In the genomic region with DNA sequence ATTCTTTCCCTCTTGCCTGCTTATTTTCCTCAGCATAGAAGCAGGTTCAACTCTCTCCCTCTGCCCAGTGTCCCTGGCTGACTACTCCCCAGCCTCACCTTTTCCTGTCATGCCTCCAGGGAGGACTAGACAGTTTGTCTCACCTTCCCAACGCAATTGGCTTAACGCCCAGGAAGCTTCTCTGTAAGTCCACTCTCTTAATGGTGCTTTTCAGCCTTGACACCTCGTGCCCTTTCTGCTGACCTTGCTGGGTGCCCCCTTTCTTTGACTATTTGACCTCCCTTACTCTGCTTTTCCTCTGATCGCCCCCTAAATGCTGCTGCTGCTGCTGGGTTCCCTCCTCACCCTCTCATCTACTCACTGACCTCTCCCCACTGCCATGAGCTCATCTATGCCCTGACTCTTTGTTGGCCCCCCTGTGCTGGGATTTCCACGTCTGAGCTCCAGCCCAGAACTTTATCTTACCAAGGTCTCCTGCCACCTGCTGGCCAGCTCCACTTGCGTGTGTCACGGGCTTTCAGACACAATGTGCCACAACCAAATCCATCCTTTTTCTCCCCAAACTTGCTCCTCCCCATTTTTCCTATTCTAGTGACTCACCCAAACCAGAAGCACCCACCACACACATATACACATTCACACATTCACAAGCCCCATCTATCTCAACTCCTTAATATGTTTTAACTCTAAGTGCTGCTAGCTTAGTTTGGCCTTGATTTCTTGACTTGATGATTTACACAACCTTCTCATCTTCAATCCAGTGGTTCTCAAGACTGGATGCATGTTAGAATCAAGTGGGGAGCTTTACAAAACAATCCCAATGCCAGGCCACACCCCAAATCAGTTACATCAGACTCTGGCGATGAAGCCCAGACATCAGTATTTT, we compare ENCODE assay signal across 8 cellular contexts. TPM values are rescaled to one million over a fixed set of nuclear protein-coding genes. Genes with fewer than 3 reads are reported as not detected.
DNase-seq lines count a peak whose midpoint lies in the region; ATAC-seq and TF ChIP-seq lines count a peak whose summit lies in the region.

No MANE protein-coding gene starts in this region.

- intact Hi-C loops in activated naive CD4-positive, alpha-beta T cell treated with anti-CD3 and anti-CD28 coated beads for 36 hours (cut with micrococcal nuclease), result loop anchor here (1.0 kb wide), 2 partner anchors 17 to 500 kb away; no protein-coding TSS in a partner anchor
- intact Hi-C loops in heart left ventricle (cut with DNase I), result loop anchor here in 2 of 10 donors (1.0 to 2.0 kb wide), 2 partner anchors 15 to 17 kb away; no protein-coding TSS in a partner anchor

- no peaks in the 10 kb centered on the region for H3K9me2 ChIP-seq in GM23338 (ENCODE audit: insufficient read depth)

- H3K36me3 ChIP-seq in GM23338 (ENCODE audit: insufficient read depth) (no peaks in the 10 kb centered on the region), Peyer's patch (no peaks in the 10 kb centered on the region), heart left ventricle (no peaks in the 10 kb centered on the region)

- H3K4me1 ChIP-seq in GM23338 (ENCODE audit: insufficient read depth) (no peaks in the 10 kb centered on the region), Peyer's patch (no peaks in the 10 kb centered on the region), heart left ventricle (peaks cover 0 to 9% (median 0%) of the 10 kb centered on the region in 12 donors)

- H4K20me1 ChIP-seq in GM23338 (replicated peaks; ENCODE audit: insufficient read depth), result no peaks in the 10 kb centered on the region

- H3K27me3 ChIP-seq in GM23338 (ENCODE audit: insufficient read depth) (no peaks in the 10 kb centered on the region), Peyer's patch (no peaks in the 10 kb centered on the region), heart left ventricle (peaks cover 0 to 14% (median 0%) of the 10 kb centered on the region in 9 donors)

- peak; percentile 68 for TF ChIP-seq CTCF in AG10803 (conservative IDR thresholded peaks at IDR 0.05; ENCODE audit: low read length)
- TF ChIP-seq CTCF in GM23338 (conservative IDR thresholded peaks at IDR 0.05; ENCODE audit: low read depth in 2 of 2), result peak; percentile 75 to 80
- TF ChIP-seq CTCF in Peyer's patch (IDR thresholded peaks at IDR 0.05), result peak in 5 of 6 experiments; percentile 23 to 48 (median 45)
- TF ChIP-seq CTCF in heart left ventricle (IDR thresholded peaks at IDR 0.05), result peak; percentile 41 to 68 (median 58)

- no peak overlapping the region for H3K27ac Mint-ChIP-seq in GM23338
- H3K27ac Mint-ChIP-seq in activated naive CD4-positive, alpha-beta T cell treated with anti-CD3 and anti-CD28 coated beads for 36 hours, result no peak overlapping the region

- peaks cover 10% of the 10 kb centered on the region for H3K27me3 Mint-ChIP-seq in GM23338 (ENCODE audit: insufficient read depth, low read depth, poor library complexity)
- peaks cover 5% of the 10 kb centered on the region for H3K27me3 Mint-ChIP-seq in activated naive CD4-positive, alpha-beta T cell treated with anti-CD3 and anti-CD28 coated beads for 36 hours (ENCODE audit: low read depth)

- H3K4me3 ChIP-seq in AG10803 (ENCODE audit: low read length), result no peak overlapping the region
- no peak overlapping the region for H3K4me3 ChIP-seq in GM23338
- H3K4me3 ChIP-seq in Peyer's patch, result no peak overlapping the region
- no peak overlapping the region for H3K4me3 ChIP-seq in heart left ventricle

- DNase-seq in AG10803 (ENCODE audit: low read depth) (peak; percentile 54), GM23338 (ENCODE audit: low spot score) (peak; percentile 89), Peyer's patch (peak in 2 of 3 donors; percentile 38 to 68), heart left ventricle (peak in 4 of 5 donors; percentile 45 to 72 (median 56)), smooth muscle cell of the brain vasculature (ENCODE audit: low read depth, low spot score) (peak; percentile 13)
- peak; percentile 75 for DNase-seq in activated naive CD4-positive, alpha-beta T cell treated with anti-CD3 and anti-CD28 coated beads for 36 hours

- H3K27ac ChIP-seq in GM23338 (ENCODE audit: low read depth) (no peak overlapping the region), Peyer's patch (no peak overlapping the region), heart left ventricle (no peak overlapping the region)

- CTCF ChIA-PET in activated naive CD4-positive, alpha-beta T cell treated with anti-CD3 and anti-CD28 coated beads for 36 hours (lab: Charles Lee), result interaction anchor here (0.6 to 3.0 kb wide), 20 partner anchors 9 to 246 kb away, joined by 3 to 24 read pairs (median 4); a partner anchor contains a TSS

- no peak overlapping the region for H3K4me3 Mint-ChIP-seq in GM23338
- H3K4me3 Mint-ChIP-seq in activated naive CD4-positive, alpha-beta T cell treated with anti-CD3 and anti-CD28 coated beads for 36 hours, result no peak overlapping the region

- TF ChIP-seq POLR2A in Peyer's patch (IDR thresholded peaks at IDR 0.05), result no peak
- no peak for TF ChIP-seq POLR2A in heart left ventricle (IDR thresholded peaks at IDR 0.05)

- H2AFZ ChIP-seq in GM23338, result peak overlapping the region; percentile 28

- no peaks in the 10 kb centered on the region for H3K36me3 Mint-ChIP-seq in GM23338 (ENCODE audit: low read depth)
- H3K36me3 Mint-ChIP-seq in activated naive CD4-positive, alpha-beta T cell treated with anti-CD3 and anti-CD28 coated beads for 36 hours (ENCODE audit: low read depth), result peaks cover 1% of the 10 kb centered on the region

- no peaks in the 10 kb centered on the region; the same call in 2 of the 3 replicates for H3K9me3 Mint-ChIP-seq in GM23338
- H3K9me3 Mint-ChIP-seq in activated naive CD4-positive, alpha-beta T cell treated with anti-CD3 and anti-CD28 coated beads for 36 hours, result no peaks in the 10 kb centered on the region

- ATAC-seq in GM23338 (peak; percentile 76), heart left ventricle (peak in 3 of 4 donors; percentile 62 to 76 (median 71)), HG03571 (IDR thresholded peaks at IDR 0.05; ENCODE audit: unreplicated experiment) (no peak), GM19397 (IDR thresholded peaks at IDR 0.05; ENCODE audit: unreplicated experiment) (no peak)

- H3K79me2 ChIP-seq in GM23338 (replicated peaks; ENCODE audit: insufficient read depth), result no peaks in the 10 kb centered on the region

- H3F3A ChIP-seq in GM23338 (replicated peaks; ENCODE audit: low read depth), result no peaks in the 10 kb centered on the region

- WGBS in heart left ventricle, 4 donors, result 27 to 41% (median 31%) methylated on average over 8 of the region's 8 CpGs

- no peak overlapping the region for H3K4me2 ChIP-seq in GM23338

- no peaks in the 10 kb centered on the region for H3K9me3 ChIP-seq in Peyer's patch
- H3K9me3 ChIP-seq in heart left ventricle, result no peaks in the 10 kb centered on the region

- peaks cover 11% of the 10 kb centered on the region for H3K4me1 Mint-ChIP-seq in GM23338
- H3K4me1 Mint-ChIP-seq in activated naive CD4-positive, alpha-beta T cell treated with anti-CD3 and anti-CD28 coated beads for 36 hours (ENCODE audit: low read depth), result peaks cover 5% of the 10 kb centered on the region

TF ChIP-seq in GM23338, 12 proteins besides CTCF, POLR2A, EP300 and RAD21 (continues in another document):
- TF ChIP-seq, protein P1, sequence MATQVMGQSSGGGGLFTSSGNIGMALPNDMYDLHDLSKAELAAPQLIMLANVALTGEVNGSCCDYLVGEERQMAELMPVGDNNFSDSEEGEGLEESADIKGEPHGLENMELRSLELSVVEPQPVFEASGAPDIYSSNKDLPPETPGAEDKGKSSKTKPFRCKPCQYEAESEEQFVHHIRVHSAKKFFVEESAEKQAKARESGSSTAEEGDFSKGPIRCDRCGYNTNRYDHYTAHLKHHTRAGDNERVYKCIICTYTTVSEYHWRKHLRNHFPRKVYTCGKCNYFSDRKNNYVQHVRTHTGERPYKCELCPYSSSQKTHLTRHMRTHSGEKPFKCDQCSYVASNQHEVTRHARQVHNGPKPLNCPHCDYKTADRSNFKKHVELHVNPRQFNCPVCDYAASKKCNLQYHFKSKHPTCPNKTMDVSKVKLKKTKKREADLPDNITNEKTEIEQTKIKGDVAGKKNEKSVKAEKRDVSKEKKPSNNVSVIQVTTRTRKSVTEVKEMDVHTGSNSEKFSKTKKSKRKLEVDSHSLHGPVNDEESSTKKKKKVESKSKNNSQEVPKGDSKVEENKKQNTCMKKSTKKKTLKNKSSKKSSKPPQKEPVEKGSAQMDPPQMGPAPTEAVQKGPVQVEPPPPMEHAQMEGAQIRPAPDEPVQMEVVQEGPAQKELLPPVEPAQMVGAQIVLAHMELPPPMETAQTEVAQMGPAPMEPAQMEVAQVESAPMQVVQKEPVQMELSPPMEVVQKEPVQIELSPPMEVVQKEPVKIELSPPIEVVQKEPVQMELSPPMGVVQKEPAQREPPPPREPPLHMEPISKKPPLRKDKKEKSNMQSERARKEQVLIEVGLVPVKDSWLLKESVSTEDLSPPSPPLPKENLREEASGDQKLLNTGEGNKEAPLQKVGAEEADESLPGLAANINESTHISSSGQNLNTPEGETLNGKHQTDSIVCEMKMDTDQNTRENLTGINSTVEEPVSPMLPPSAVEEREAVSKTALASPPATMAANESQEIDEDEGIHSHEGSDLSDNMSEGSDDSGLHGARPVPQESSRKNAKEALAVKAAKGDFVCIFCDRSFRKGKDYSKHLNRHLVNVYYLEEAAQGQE (IDR thresholded peaks at IDR 0.05; ENCODE audit: unreplicated experiment), result no peak
- no peak for TF ChIP-seq EZH2phosphoT487 (IDR thresholded peaks at IDR 0.05; ENCODE audit: unreplicated experiment)
- TF ChIP-seq EZH2 (IDR thresholded peaks at IDR 0.05; ENCODE audit: low read depth, unreplicated experiment), result no peak
- TF ChIP-seq JUNB (IDR thresholded peaks at IDR 0.05; ENCODE audit: unreplicated experiment), result no peak
- TF ChIP-seq ZNF331 (CRISPR knock-in tag; IDR thresholded peaks at IDR 0.05; ENCODE audit: low read depth), result no peak
- TF ChIP-seq POLR2AphosphoS5 (IDR thresholded peaks at IDR 0.05; ENCODE audit: low read depth), result no peak
- no peak; the same call in 1 of the 2 replicates for TF ChIP-seq CREB1 (CRISPR knock-in tag; IDR thresholded peaks at IDR 0.05; ENCODE audit: low read depth)

RNA-seq across cellular contexts. Expression of a gene that starts 16.6 kb away (rescaled TPM):
- total RNA-seq in GM23338 (2014; rRNA removed; shearing (Covaris generic)), result not detected in 2 replicates
- polyA plus RNA-seq in GM23338 (2016; fragmentation: Nextera tagmentation; extraction: Ambion mirVana), result not detected in 2 replicates
- total RNA-seq in Peyer's patch, result not detected
- total RNA-seq in activated naive CD4-positive, alpha-beta T cell treated with anti-CD3 and anti-CD28 coated beads for 36 hours, result not detected
- 1 to 10 TPM in 1 of 9 donors, under 1 TPM in 1, not detected in 7; 0.52 to 1.7 TPM for total RNA-seq in heart left ventricle
- polyA plus RNA-seq in heart left ventricle, result under 1 TPM; 0.08 to 0.15 TPM

RNA-seq across cellular contexts. Expression of a gene that starts 19.1 kb away (rescaled TPM):
- 15.7 and 33.5 TPM in 2 replicates for total RNA-seq in GM23338 (2014; rRNA removed; shearing (Covaris generic))
- polyA plus RNA-seq in GM23338 (2016; fragmentation: Nextera tagmentation; extraction: Ambion mirVana) (16.6 and 23.9 TPM in 2 replicates), heart left ventricle (10 to 100 TPM; 29.3 to 70.1 TPM)
- total RNA-seq in Peyer's patch (10 to 100 TPM; 73.0 to 95.1 (median 83.5) TPM), heart left ventricle (10 to 100 TPM; 48.5 to 66.8 (median 59.0) TPM)
- total RNA-seq in activated naive CD4-positive, alpha-beta T cell treated with anti-CD3 and anti-CD28 coated beads for 36 hours, result 10 to 100 TPM; 54.6 to 62.1 TPM

Comparison
In these comparisons a context has a peak if more than half of its experiments do, and no peak if none do; other contexts are left out.
1. DNase-seq: peak in every context shown above with its lines; median percentile 89 in GM23338; 75 in activated naive CD4-positive, alpha-beta T cell treated with anti-CD3 and anti-CD28 coated beads for 36 hours; 56 in heart left ventricle; 54 in AG10803; 53 in Peyer's patch; 13 in smooth muscle cell of the brain vasculature.
2. ATAC-seq: peak in GM23338 (single experiment) and heart left ventricle (3 of 4); none in HG03571 (single experiment) and GM19397 (single experiment).
3. Peak in every context shown above with its lines, with median percentiles within 50 percentile points of each other: CTCF ChIP-seq.